ENCODE assay signal across 8 cellular contexts in genomic region chr22:45208993-45209838, GRCh38. TPM values are rescaled to one million over a fixed set of nuclear protein-coding genes. Genes with fewer than 3 reads are reported as not detected.
A peak's percentile ranks its signal among the peaks of the same experiment; 100 is the strongest.
DNase-seq lines count a peak whose midpoint lies in the region; ATAC-seq and TF ChIP-seq lines count a peak whose summit lies in the region.

No MANE protein-coding gene starts in this region.

- 69% methylated on average over 11 of the region's 29 CpGs for WGBS in right lobe of liver (ENCODE audit: insufficient coverage, low coverage, low lambda C conversion rate, missing lambda C conversion rate)

- TF ChIP-seq CTCF in Panc1 (IDR thresholded peaks at IDR 0.05) (peak; percentile 86), MCF 10A (IDR thresholded peaks at IDR 0.05; ENCODE audit: unreplicated experiment) (peak; percentile 93), right lobe of liver (IDR thresholded peaks at IDR 0.05) (peak; percentile 35 to 54 (median 41))

- intact Hi-C loops in Panc1 (cut with micrococcal nuclease; ENCODE audit: unreplicated experiment), result no loop called here
- intact Hi-C loops in MCF 10A (cut with micrococcal nuclease), result loop anchor here (2.0 kb wide), 1 partner anchor 38 kb away; no protein-coding TSS in a partner anchor
- intact Hi-C loops in right lobe of liver (cut with DNase I), result no loop called here

- no peak overlapping the region for H3K4me3 ChIP-seq in Panc1 (ENCODE audit: low read depth in 2 of 2, low read length in 2 of 2)
- no peak overlapping the region for H3K4me3 ChIP-seq in right lobe of liver

- H3K36me3 ChIP-seq in Panc1 (ENCODE audit: control insufficient read depth, insufficient read depth, low read length) (no peaks in the 10 kb centered on the region), right lobe of liver (peaks cover 0 to 5% (median 1%) of the 10 kb centered on the region in 4 donors)

- CTCF ChIA-PET in Panc1 (lab: Charles Lee) (no interaction called here), MCF 10A (lab: Yijun Ruan, JAX) (interaction anchor here (0.6 to 2.0 kb wide), 6 partner anchors 9 to 1483 kb away, joined by 3 to 7 read pairs (median 4); no protein-coding TSS in a partner anchor)

- H3K27ac Mint-ChIP-seq in MCF 10A (ENCODE audit: low read depth, unreplicated experiment), result no peak overlapping the region

- DNase-seq in NCI-H2171 treated with DMSO at 0.1 percent for 48 hours (lab: John Stamatoyannopoulos, UW) (peak; percentile 36), NCI-H2171 (lab: John Stamatoyannopoulos, UW) (no peak), Panc1 (ENCODE audit: low read depth, low spot score) (no peak), MCF 10A (ENCODE audit: unreplicated experiment) (peak; percentile 64), right lobe of liver (peak in 1 of 3 donors; percentile 34), superior temporal gyrus (ENCODE audit: extremely low spot score) (peak; percentile 80), NCI-H2196 treated with DMSO at 0.1 percent for 48 hours (lab: John Stamatoyannopoulos, UW; ENCODE audit: unreplicated experiment) (no peak)

- no peaks in the 10 kb centered on the region for H3K27me3 Mint-ChIP-seq in MCF 10A (ENCODE audit: insufficient read depth, unreplicated experiment)

- H3K27me3 ChIP-seq in Panc1 (ENCODE audit: control insufficient read depth, insufficient read depth, low read length) (no peaks in the 10 kb centered on the region), right lobe of liver (no peaks in the 10 kb centered on the region)

- H3K4me1 Mint-ChIP-seq in MCF 10A (ENCODE audit: insufficient read depth, unreplicated experiment), result peaks cover 17% of the 10 kb centered on the region

- peaks cover 5% of the 10 kb centered on the region for H3K4me1 ChIP-seq in Panc1 (ENCODE audit: control insufficient read depth, insufficient read depth, low read length)
- no peaks in the 10 kb centered on the region for H3K4me1 ChIP-seq in right lobe of liver

- no TSS peak for BruUV-seq in Panc1 (replicated peaks; lab: Mats Ljungman, UMichigan)
- no TSS peak for BruUV-seq in MCF 10A (replicated peaks; lab: Mats Ljungman, UMichigan)

- TF ChIP-seq POLR2A in right lobe of liver (IDR thresholded peaks at IDR 0.05), result no peak

- H3K9me3 ChIP-seq in Panc1 (ENCODE audit: control insufficient read depth, insufficient read depth, low read depth, low read length) (no peaks in the 10 kb centered on the region), right lobe of liver (no peaks in the 10 kb centered on the region)

- ATAC-seq in Panc1, result no peak
- ATAC-seq in right lobe of liver, result no peak
- no peak for ATAC-seq in GM21529 (IDR thresholded peaks at IDR 0.05; ENCODE audit: unreplicated experiment)

- H3K27ac ChIP-seq in Panc1 (ENCODE audit: low read length) (no peak overlapping the region), right lobe of liver (no peak overlapping the region)

- POLR2A ChIA-PET in Panc1 (lab: Charles Lee) (no interaction called here), MCF 10A (lab: Yijun Ruan, JAX) (interaction anchor here (1.0 kb wide), 1 partner anchor 22 kb away, joined by 4 read pairs; no protein-coding TSS in a partner anchor)

- H3K4me3 Mint-ChIP-seq in MCF 10A (ENCODE audit: unreplicated experiment), result no peak overlapping the region

- peaks cover 31% of the 10 kb centered on the region for H3K36me3 Mint-ChIP-seq in MCF 10A (ENCODE audit: insufficient read depth, unreplicated experiment)

- in situ Hi-C loops in Panc1 (cut with HindIII; ENCODE audit: low pct_unique_long_range_greater_than_20kb, low sequenced_read_pairs), result no loop called here

- no peaks in the 10 kb centered on the region for H3K9me3 Mint-ChIP-seq in MCF 10A (ENCODE audit: unreplicated experiment)

RNA-seq across cellular contexts. Expression of gene KIAA0930, which starts 31.5 kb away (rescaled TPM):
- total RNA-seq in Panc1 (2021; ENCODE audit: unreplicated experiment) (42.5 TPM), MCF 10A (2022) (61.9 and 63.4 TPM in 2 replicates), right lobe of liver (10 to 100 TPM; 24.5 to 57.9 (median 40.8) TPM)
- polyA plus RNA-seq in Panc1 (2012; ENCODE audit: insufficient read length), result 45.3 TPM

RNA-seq across cellular contexts. Expression of gene NUP50, which starts 45.5 kb away (rescaled TPM):
- total RNA-seq in Panc1 (2021; ENCODE audit: unreplicated experiment), result 52.1 TPM
- polyA plus RNA-seq in Panc1 (2012; ENCODE audit: insufficient read length), result 19.2 TPM
- total RNA-seq in MCF 10A (2022), result 70.3 and 72.5 TPM in 2 replicates
- total RNA-seq in right lobe of liver, result 10 to 100 TPM; 26.4 to 57.2 (median 31.4) TPM

Comparison
In these comparisons a context has a peak if more than half of its experiments do, and no peak if none do; other contexts are left out.
1. DNase-seq: peak in NCI-H2171 treated with DMSO at 0.1 percent for 48 hours (single experiment), MCF 10A (single experiment) and superior temporal gyrus (single experiment); none in NCI-H2171 (single experiment), Panc1 (single experiment) and NCI-H2196 treated with DMSO at 0.1 percent for 48 hours (single experiment).
2. CTCF ChIP-seq: peak in every context shown above with its lines; median percentile 93 in MCF 10A; 86 in Panc1; 41 in right lobe of liver.